Comparison of ENCODE assay signal across 1 cellular context in the genomic region with DNA sequence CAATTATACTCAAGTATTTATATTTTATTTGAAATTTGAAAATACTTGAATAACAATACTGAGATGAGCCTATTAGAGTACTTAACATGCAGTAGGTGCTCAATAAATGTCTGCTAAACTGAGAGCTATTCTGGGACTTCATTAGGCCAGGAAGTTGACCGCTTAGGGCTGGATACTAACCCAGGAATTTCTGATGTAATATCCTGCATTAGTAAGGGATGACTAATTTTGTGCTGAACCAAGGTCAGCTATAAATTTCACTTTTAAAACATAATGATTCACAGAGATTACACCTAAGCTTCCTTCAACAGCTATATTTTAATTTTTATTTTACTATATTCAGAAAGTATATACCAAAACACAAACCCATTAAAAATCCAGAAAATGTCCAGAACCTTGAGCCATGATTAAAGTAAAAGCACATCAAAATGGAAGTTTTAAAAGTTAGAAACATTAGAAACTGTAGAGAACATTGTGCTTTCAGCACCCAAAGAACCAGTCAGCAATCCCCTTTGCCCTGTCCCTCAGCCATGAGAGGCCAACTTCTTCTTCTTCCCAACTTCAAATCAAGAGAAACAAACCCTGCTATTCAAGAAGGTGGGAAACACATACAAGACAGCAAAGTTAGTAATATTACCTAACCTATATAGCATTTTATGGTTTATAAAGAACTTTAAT.
TF ChIP-seq lines count a peak whose summit lies in the region.

No MANE protein-coding gene starts in this region.

TF ChIP-seq in HCT116, 20 proteins besides CTCF, POLR2A, EP300 and RAD21 (continued from another document):
- TF ChIP-seq, protein P1, sequence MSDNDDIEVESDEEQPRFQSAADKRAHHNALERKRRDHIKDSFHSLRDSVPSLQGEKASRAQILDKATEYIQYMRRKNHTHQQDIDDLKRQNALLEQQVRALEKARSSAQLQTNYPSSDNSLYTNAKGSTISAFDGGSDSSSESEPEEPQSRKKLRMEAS (IDR thresholded peaks at IDR 0.05): no peak; the same call in 1 of the 2 replicates
- TF ChIP-seq ZNF274 (IDR thresholded peaks at IDR 0.05; ENCODE audit: low read depth, low read length) (no peak), SRF (IDR thresholded peaks at IDR 0.05; ENCODE audit: low read depth) (peak; percentile 46; the same call in 1 of the 2 replicates), EZH2phosphoT487 (IDR thresholded peaks at IDR 0.05; ENCODE audit: borderline replicate concordance) (no peak), FOSL1 (IDR thresholded peaks at IDR 0.05; ENCODE audit: low read depth) (peak; percentile 93), CBX3 (IDR thresholded peaks at IDR 0.05; ENCODE audit: low read depth) (peak; percentile 65; the same call in 1 of the 2 replicates), ELF1 (IDR thresholded peaks at IDR 0.05; ENCODE audit: borderline replicate concordance, low read depth) (peak; percentile 14; the same call in 1 of the 2 replicates), CEBPB (IDR thresholded peaks at IDR 0.05; ENCODE audit: low read depth) (peak; percentile 91)
